1 cellular context compared by ENCODE assay signal in genomic region chr11:83194284-83195175, GRCh38.
TF ChIP-seq lines count a peak whose summit lies in the region.

No MANE protein-coding gene starts in this region.

TF ChIP-seq in K562, 482 proteins besides CTCF, POLR2A, EP300 and RAD21 (continued from another document):
- TF ChIP-seq ZBTB9 (CRISPR knock-in tag; IDR thresholded peaks at IDR 0.05) = 0 out of 2 replicates have a peak, but pooled peaks have one; percentile 62
- 0 out of 2 replicates have a peak, but pooled peaks have one; percentile 12 for TF ChIP-seq HINFP (tag; conservative IDR thresholded peaks at IDR 0.05; ENCODE audit: low read depth)
- peak; percentile 55; the same call in 1 of the 2 replicates for TF ChIP-seq ZBTB40 (IDR thresholded peaks at IDR 0.05)
- TF ChIP-seq ZBTB40 (CRISPR knock-in tag; IDR thresholded peaks at IDR 0.05) = no peak
- peak; percentile 82 for TF ChIP-seq CEBPG (CRISPR knock-in tag; IDR thresholded peaks at IDR 0.05)
- TF ChIP-seq CEBPG (tag; conservative IDR thresholded peaks at IDR 0.05 in 1 of 2, IDR thresholded peaks at IDR 0.05 in 1 of 2) = peak; percentile 73 to 87
- peak; percentile 40; the same call in 1 of the 2 replicates for TF ChIP-seq USF1 (CRISPR knock-in tag; IDR thresholded peaks at IDR 0.05)
- TF ChIP-seq RBBP5 (IDR thresholded peaks at IDR 0.05; ENCODE audit: borderline replicate concordance, insufficient read depth, low read length, poor library complexity, severe bottlenecking) = peak; percentile 88
- TF ChIP-seq JUND (IDR thresholded peaks at IDR 0.05; ENCODE audit: borderline replicate concordance, low read depth, low read length) = 0 out of 2 replicates have a peak, but pooled peaks have one; percentile 18
- no peak; the same call in 2 of the 3 replicates for TF ChIP-seq JUND (tag; IDR thresholded peaks at IDR 0.05; ENCODE audit: borderline replicate concordance, low read depth, low read length)
- TF ChIP-seq HNRNPLL (IDR thresholded peaks at IDR 0.05; ENCODE audit: low read depth, low read length, poor library complexity, severe bottlenecking) = peak; percentile 40
- peak; percentile 59 for TF ChIP-seq KDM5B (IDR thresholded peaks at IDR 0.05; ENCODE audit: insufficient replicate concordance, low read depth, low read length)
- TF ChIP-seq ZSCAN29 (IDR thresholded peaks at IDR 0.05) = peak; percentile 99
- no peak for TF ChIP-seq KLF16 (IDR thresholded peaks at IDR 0.05)
- no peak for TF ChIP-seq THRB (CRISPR knock-in tag; conservative IDR thresholded peaks at IDR 0.05)
- TF ChIP-seq SLC30A9 (CRISPR knock-in tag; IDR thresholded peaks at IDR 0.05) = no peak
- peak in 1 of 2 experiments; percentile 38; a peak in 1 of 4 replicates for TF ChIP-seq SIN3A (IDR thresholded peaks at IDR 0.05; ENCODE audit: borderline replicate concordance in 2 of 2, control insufficient read depth in 1 of 2, low read depth in 2 of 2, low read length in 2 of 2)
- no peak for TF ChIP-seq GMEB1 (CRISPR knock-in tag; IDR thresholded peaks at IDR 0.05)
- peak; percentile 74; the same call in 1 of the 2 replicates for TF ChIP-seq SPI1 (IDR thresholded peaks at IDR 0.05; ENCODE audit: borderline replicate concordance, low read depth, low read length)
- TF ChIP-seq L3MBTL2 (IDR thresholded peaks at IDR 0.05) = peak; percentile 28; the same call in 1 of the 2 replicates
- no peak; the same call in 1 of the 2 replicates for TF ChIP-seq ZC3H4 (CRISPR knock-in tag; IDR thresholded peaks at IDR 0.05; ENCODE audit: borderline replicate concordance)
- no peak for TF ChIP-seq MITF (IDR thresholded peaks at IDR 0.05)
- peak; percentile 26; the same call in 1 of the 2 replicates for TF ChIP-seq ETV1 (tag; conservative IDR thresholded peaks at IDR 0.05; ENCODE audit: low read depth)
- peak; percentile 17 for TF ChIP-seq ASH1L (IDR thresholded peaks at IDR 0.05; ENCODE audit: borderline replicate concordance, low read depth, partially characterized antibody)
- TF ChIP-seq RBM22 (IDR thresholded peaks at IDR 0.05; ENCODE audit: low read depth, low read length, poor library complexity, severe bottlenecking) = no peak
